15 cellular contexts compared by ENCODE assay signal in genomic region chr3:9124725-9125124, GRCh38.
DNase-seq lines count a peak whose midpoint lies in the region; ATAC-seq and TF ChIP-seq lines count a peak whose summit lies in the region.
"Had no signal": no experiment of that assay in that cellular context is flagged by ENCODE, and none has a peak within 500 bp of the region (broad histone marks: within the 10 kb centered on the region; RNA-seq: fewer than 3 reads in every experiment).

No MANE protein-coding gene starts in this region.

- H3K14ac ChIP-seq in neuronal stem cell (ENCODE audit: low read length): peak overlapping the region; percentile 83

- no peak overlapping the region for H3K4me3 ChIP-seq in neuronal stem cell (ENCODE audit: low read length in 2 of 2)
- H3K4me3 ChIP-seq: A549, GM12878, GM23248 had no signal

- H3K79me1 ChIP-seq in neuronal stem cell (ENCODE audit: low read depth, low read length): no peaks in the 10 kb centered on the region

- no peak overlapping the region for H3K9ac ChIP-seq in neuronal stem cell (ENCODE audit: low read depth, low read length, poor library complexity)
- H3K9ac ChIP-seq: GM23248 had no signal

- H3K9me3 Mint-ChIP-seq in glutamatergic neuron (ENCODE audit: unreplicated experiment): peaks cover 4% of the 10 kb centered on the region
- H3K9me3 Mint-ChIP-seq: CD4-positive, alpha-beta memory T cell; HFFc6 had no signal

- H2AFZ ChIP-seq in neuronal stem cell (ENCODE audit: low read length): no peak overlapping the region
- H2AFZ ChIP-seq: GM23248 had no signal

- peaks cover 6 to 55% of the 10 kb centered on the region in 2 donors for H3K36me3 ChIP-seq in neuronal stem cell (replicated peaks in 1 of 2; ENCODE audit: control insufficient read depth in 2 of 2, insufficient read depth in 2 of 2, low read length in 2 of 2)
- H3K36me3 ChIP-seq: BE2C had no signal

- peaks cover 37% of the 10 kb centered on the region for H3K4me1 Mint-ChIP-seq in glutamatergic neuron (ENCODE audit: low read depth, unreplicated experiment)
- H3K4me1 Mint-ChIP-seq: CD4-positive, alpha-beta memory T cell had no signal

- H4K8ac ChIP-seq in neuronal stem cell (ENCODE audit: low read depth, low read length): no peak overlapping the region

- H3K9me3 ChIP-seq in neuronal stem cell (replicated peaks in 1 of 2; ENCODE audit: control insufficient read depth in 2 of 2, insufficient read depth in 1 of 2, low read depth in 1 of 2, low read length in 2 of 2): no peaks in the 10 kb centered on the region
- H3K9me3 ChIP-seq: A549, BE2C had no signal

- H3K27me3 ChIP-seq in neuronal stem cell (ENCODE audit: control insufficient read depth in 3 of 3, insufficient read depth in 3 of 3, low read depth in 1 of 3, low read length in 3 of 3): no peaks in the 10 kb centered on the region
- H3K27me3 ChIP-seq: BE2C had no signal

- H2BK5ac ChIP-seq in neuronal stem cell (ENCODE audit: low read length): no peak overlapping the region

- ATAC-seq in HG02623 (IDR thresholded peaks at IDR 0.05; ENCODE audit: unreplicated experiment): no peak
- ATAC-seq in left cardiac atrium: no peak
- ATAC-seq: A549, GM12878 had no signal

- H3K4me1 ChIP-seq in neuronal stem cell (ENCODE audit: control insufficient read depth in 2 of 2, insufficient read depth in 1 of 2, low read depth in 1 of 2, low read length in 2 of 2): peaks cover 9 to 12% of the 10 kb centered on the region in 2 donors
- H3K4me1 ChIP-seq: A549, BE2C had no signal

- peaks cover 15% of the 10 kb centered on the region for H3K36me3 Mint-ChIP-seq in glutamatergic neuron (ENCODE audit: unreplicated experiment)
- H3K36me3 Mint-ChIP-seq: CD4-positive, alpha-beta memory T cell had no signal

- H2BK120ac ChIP-seq in neuronal stem cell (ENCODE audit: low read depth, low read length): no peak overlapping the region

- no CpG with 5 or more reads among the region's 15 CpGs for WGBS in neuronal stem cell (ENCODE audit: extremely low coverage in 2 of 2, insufficient read length in 2 of 2, insufficient replicate concordance in 1 of 2), 2 donors

- TF ChIP-seq CTCF in VCaP (conservative IDR thresholded peaks at IDR 0.05) (no peak), glutamatergic neuron (IDR thresholded peaks at IDR 0.05; ENCODE audit: partially characterized antibody, unreplicated experiment) (no peak)

- H4K91ac ChIP-seq in neuronal stem cell (ENCODE audit: low read depth, low read length, poor library complexity): no peak overlapping the region

- H3K27ac Mint-ChIP-seq in glutamatergic neuron (ENCODE audit: unreplicated experiment): peak overlapping the region; percentile 54
- H3K27ac Mint-ChIP-seq: HFFc6 had no signal

- H2AK5ac ChIP-seq in neuronal stem cell (ENCODE audit: low read depth, low read length): no peak overlapping the region

- H3K4me3 Mint-ChIP-seq in glutamatergic neuron (ENCODE audit: unreplicated experiment): peak overlapping the region; percentile 21
- H3K4me3 Mint-ChIP-seq: CD4-positive, alpha-beta memory T cell; HFFc6 had no signal

- no peak overlapping the region for H3K4ac ChIP-seq in neuronal stem cell (ENCODE audit: low read length)

- intact Hi-C loops in left cardiac atrium (cut with DNase I): no loop called here

- H3K27ac ChIP-seq in VCaP (peak overlapping the region; percentile 14; the same call in 1 of the 2 replicates), neuronal stem cell (replicated peaks; ENCODE audit: low read length) (no peak overlapping the region)
- H3K27ac ChIP-seq: A549, C4-2B, GM23248 had no signal

- H3K18ac ChIP-seq in neuronal stem cell (ENCODE audit: low read length): no peak overlapping the region

- peaks cover 3% of the 10 kb centered on the region for H3K27me3 Mint-ChIP-seq in glutamatergic neuron (ENCODE audit: unreplicated experiment)
- H3K27me3 Mint-ChIP-seq: CD4-positive, alpha-beta memory T cell had no signal

- DNase-seq in glutamatergic neuron (no peak), neuronal stem cell (ENCODE audit: low spot score) (no peak), left cardiac atrium (no peak)
- DNase-seq in central memory CD4-positive, alpha-beta T cell: no peak
- DNase-seq: BE2C; CD4-positive, alpha-beta memory T cell; DMS79; GM23248; HCEC 1CT; HFFc6 had no signal

- no peak overlapping the region for H3K4me2 ChIP-seq in neuronal stem cell (ENCODE audit: insufficient read depth, low read length, poor library complexity, severe bottlenecking)
- H3K4me2 ChIP-seq: A549 had no signal

- H3K23ac ChIP-seq in neuronal stem cell (ENCODE audit: low read depth, low read length, poor library complexity): peak overlapping the region; percentile 6

- H2BK12ac ChIP-seq in neuronal stem cell (ENCODE audit: low read length): no peak overlapping the region

- H2BK15ac ChIP-seq in neuronal stem cell (ENCODE audit: low read length): no peak overlapping the region
